29 cellular contexts compared by ENCODE assay signal in genomic region chr2:17239550-17239949, GRCh38.
"Had no signal": no experiment of that assay in that cellular context is flagged by ENCODE, and none has a peak within 500 bp of the region (broad histone marks: within the 10 kb centered on the region; RNA-seq: fewer than 3 reads in every experiment).

No MANE protein-coding gene starts in this region.

- DNase-seq: activated B cell treated with CpG ODN at 0.5 μM for 24 hours; activated CD4-positive, alpha-beta memory T cell treated with anti-CD3 and anti-CD28 coated beads for 36 hours; activated CD4-positive, alpha-beta T cell treated with anti-CD3 and anti-CD28 coated beads for 36 hours; activated CD4-positive, alpha-beta T cell treated with anti-CD3 and anti-CD28 coated beads, Interleukin-2, amount 10 ng/mL, durations not matched to agents 24 days and 14 days; activated CD4-positive, CD25-positive, alpha-beta regulatory T cell treated with anti-CD3 and anti-CD28 coated beads, Interleukin-2, amount 50 U/mL, for 72 hours; activated CD8-positive, alpha-beta memory T cell treated with anti-CD3 and anti-CD28 coated beads, Interleukin-2, amount 50 U/mL, for 48 hours; activated gamma-delta T cell; activated naive CD4-positive, alpha-beta T cell; activated naive CD4-positive, alpha-beta T cell treated with anti-CD3 and anti-CD28 coated beads, Interleukin-2, amount 10 ng/mL, durations not matched to agents 7 days and 5 days; activated naive CD8-positive, alpha-beta T cell treated with anti-CD3 and anti-CD28 coated beads, Interleukin-2, amount 10 ng/mL, durations not matched to agents 7 days and 5 days; activated T-cell treated with anti-CD3 and anti-CD28 coated beads for 4 hours; activated T-cell treated with anti-CD3 and anti-CD28 coated beads, Interleukin-2, amount 50 U/mL, for 24 hours; activated T-cell treated with anti-CD3 and anti-CD28 coated beads, Interleukin-2, amount 50 U/mL, for 72 hours; brain microvascular endothelial cell; cortex of kidney; dermis blood vessel endothelial cell; effector CD4-positive, alpha-beta T cell; foreskin fibroblast; gastrocnemius medialis; glutamatergic neuron; heart left ventricle; T-helper 1 cell; T-helper 17 cell; T1000 had no signal

- H3K27me3 ChIP-seq: brain microvascular endothelial cell, gastrocnemius medialis, heart left ventricle had no signal

- H3K36me3 ChIP-seq: brain microvascular endothelial cell, gastrocnemius medialis, heart left ventricle had no signal

- H3K27ac ChIP-seq: brain microvascular endothelial cell, gastrocnemius medialis, heart left ventricle, VCaP had no signal

- H3K4me1 ChIP-seq: gastrocnemius medialis, heart left ventricle had no signal

- H3K4me3 ChIP-seq: gastrocnemius medialis, heart left ventricle had no signal

- ATAC-seq: activated CD4-positive, alpha-beta T cell treated with anti-CD3 and anti-CD28 coated beads for 36 hours; activated naive CD4-positive, alpha-beta T cell treated with anti-CD3 and anti-CD28 coated beads, Interleukin-2, amount 50 U/mL, for 72 hours; activated T-cell treated with anti-CD3 and anti-CD28 coated beads, Interleukin-2, amount 50 U/mL, for 72 hours; esophagus mucosa; gastrocnemius medialis; heart left ventricle; T-helper 17 cell had no signal

- FAIRE-seq: astrocyte, bronchial epithelial cell had no signal

- H3K9me3 ChIP-seq: gastrocnemius medialis had no signal
